ENCODE assay signal across 1 cellular context in the genomic region with DNA sequence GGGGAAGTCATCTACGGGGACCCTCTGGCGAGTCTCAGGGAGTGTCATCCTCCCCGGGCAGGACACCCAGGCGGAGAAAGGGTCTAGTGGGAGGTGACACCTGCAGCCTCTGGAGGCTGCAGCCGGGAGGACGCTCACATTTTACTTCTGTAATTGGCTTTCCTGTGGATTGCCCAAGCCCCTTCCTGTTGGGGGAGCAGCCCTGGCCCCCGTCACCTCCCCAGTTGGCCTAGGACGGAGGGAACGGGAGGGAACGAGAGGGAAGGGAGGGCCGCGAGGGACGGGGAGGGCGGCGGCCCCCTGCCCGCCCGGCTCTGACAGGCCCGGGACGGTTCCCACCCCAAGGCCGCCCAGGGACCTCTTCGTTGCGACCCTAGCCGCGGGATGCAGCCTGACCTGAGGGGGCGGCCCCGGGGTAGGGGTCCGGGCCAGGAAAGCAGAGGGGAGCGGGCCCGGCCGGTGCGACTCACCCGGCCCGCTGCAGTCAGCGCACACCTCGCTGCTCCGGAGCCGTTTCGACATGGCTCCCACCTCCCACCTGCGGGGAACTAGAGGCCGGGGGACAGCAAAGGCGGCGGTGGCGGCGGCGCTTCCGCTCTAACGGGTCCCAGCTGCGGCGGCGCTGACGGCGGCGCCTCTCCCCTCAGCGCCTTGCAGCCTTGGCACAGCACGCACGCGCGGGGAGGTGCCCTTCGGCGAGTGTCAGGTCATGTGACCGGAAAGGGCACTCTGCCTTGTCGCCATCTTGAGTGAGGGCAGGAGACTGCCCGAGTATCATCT.
TF ChIP-seq lines count a peak whose summit lies in the region.

GIT2 (minus strand) TSS at position 666 of the 780 bp plus-strand sequence; CDS start at position 522, 144 bp downstream.

TF ChIP-seq in HepG2, 621 proteins besides CTCF, POLR2A, EP300 and RAD21 (continued from another document and continues in another):
- TF ChIP-seq TFDP2 (CRISPR knock-in tag; IDR thresholded peaks at IDR 0.05) (no peak), GRHL1 (CRISPR knock-in tag; conservative IDR thresholded peaks at IDR 0.05) (no peak), TMF1 (CRISPR knock-in tag; IDR thresholded peaks at IDR 0.05; ENCODE audit: low read depth) (peak; percentile 66; the same call in 1 of the 2 replicates), ARNT (IDR thresholded peaks at IDR 0.05) (no peak), RAD51 (IDR thresholded peaks at IDR 0.05; ENCODE audit: borderline replicate concordance) (peak; percentile 90; the same call in 1 of the 2 replicates), NCOA5 (CRISPR knock-in tag; IDR thresholded peaks at IDR 0.05) (0 out of 2 replicates have a peak, but pooled peaks have one; percentile 7), ZSCAN29 (CRISPR knock-in tag; conservative IDR thresholded peaks at IDR 0.05) (peak; percentile 53; the same call in 1 of the 2 replicates), KAT2B (IDR thresholded peaks at IDR 0.05; ENCODE audit: borderline replicate concordance, low read depth, low read length) (no peak), ZNF816 (CRISPR knock-in tag; IDR thresholded peaks at IDR 0.05; ENCODE audit: borderline replicate concordance) (no peak), ZNF350 (CRISPR knock-in tag; IDR thresholded peaks at IDR 0.05; ENCODE audit: borderline replicate concordance, low read depth) (peak; percentile 64; the same call in 1 of the 2 replicates), MTF2 (CRISPR knock-in tag; IDR thresholded peaks at IDR 0.05; ENCODE audit: borderline replicate concordance) (no peak; the same call in 1 of the 2 replicates), ZSCAN20 (CRISPR knock-in tag; IDR thresholded peaks at IDR 0.05; ENCODE audit: borderline replicate concordance) (no peak), RNF219 (CRISPR knock-in tag; IDR thresholded peaks at IDR 0.05) (no peak), ZNF629 (CRISPR knock-in tag; conservative IDR thresholded peaks at IDR 0.05) (no peak), SALL2 (CRISPR knock-in tag; IDR thresholded peaks at IDR 0.05) (no peak), ZNF7 (CRISPR knock-in tag; IDR thresholded peaks at IDR 0.05) (no peak), ZNF326 (CRISPR knock-in tag; IDR thresholded peaks at IDR 0.05; ENCODE audit: borderline replicate concordance) (no peak), ARID2 (CRISPR knock-in tag; IDR thresholded peaks at IDR 0.05; ENCODE audit: borderline replicate concordance) (no peak), NKX3-1 (CRISPR knock-in tag; IDR thresholded peaks at IDR 0.05) (no peak), DR1 (CRISPR knock-in tag; IDR thresholded peaks at IDR 0.05) (0 out of 2 replicates have a peak, but pooled peaks have one; percentile 26), GATA4 (IDR thresholded peaks at IDR 0.05; ENCODE audit: borderline replicate concordance, low read depth) (no peak), ZBTB21 (CRISPR knock-in tag; IDR thresholded peaks at IDR 0.05) (no peak), SP4 (CRISPR knock-in tag; IDR thresholded peaks at IDR 0.05) (peak; percentile 49), ZIK1 (CRISPR knock-in tag; IDR thresholded peaks at IDR 0.05; ENCODE audit: borderline replicate concordance, low read depth) (peak; percentile 61; the same call in 1 of the 2 replicates), ZNF768 (CRISPR knock-in tag; IDR thresholded peaks at IDR 0.05) (peak; percentile 52; the same call in 1 of the 2 replicates), ZNF430 (CRISPR knock-in tag; IDR thresholded peaks at IDR 0.05) (peak; percentile 83), NFE2L1 (CRISPR knock-in tag; IDR thresholded peaks at IDR 0.05; ENCODE audit: borderline replicate concordance) (no peak), ZNF512B (CRISPR knock-in tag; IDR thresholded peaks at IDR 0.05; ENCODE audit: borderline replicate concordance) (no peak), U2AF1 (optimal IDR thresholded peaks at IDR 0.05; ENCODE audit: low read depth, low read length) (no peak), ZNF580 (CRISPR knock-in tag; IDR thresholded peaks at IDR 0.05; ENCODE audit: borderline replicate concordance, low read depth) (no peak), ZBTB4 (CRISPR knock-in tag; IDR thresholded peaks at IDR 0.05; ENCODE audit: borderline replicate concordance) (no peak), ONECUT2 (CRISPR knock-in tag; IDR thresholded peaks at IDR 0.05) (no peak), ZNF75D (CRISPR knock-in tag; IDR thresholded peaks at IDR 0.05; ENCODE audit: borderline replicate concordance) (no peak)
- TF ChIP-seq, protein P1, sequence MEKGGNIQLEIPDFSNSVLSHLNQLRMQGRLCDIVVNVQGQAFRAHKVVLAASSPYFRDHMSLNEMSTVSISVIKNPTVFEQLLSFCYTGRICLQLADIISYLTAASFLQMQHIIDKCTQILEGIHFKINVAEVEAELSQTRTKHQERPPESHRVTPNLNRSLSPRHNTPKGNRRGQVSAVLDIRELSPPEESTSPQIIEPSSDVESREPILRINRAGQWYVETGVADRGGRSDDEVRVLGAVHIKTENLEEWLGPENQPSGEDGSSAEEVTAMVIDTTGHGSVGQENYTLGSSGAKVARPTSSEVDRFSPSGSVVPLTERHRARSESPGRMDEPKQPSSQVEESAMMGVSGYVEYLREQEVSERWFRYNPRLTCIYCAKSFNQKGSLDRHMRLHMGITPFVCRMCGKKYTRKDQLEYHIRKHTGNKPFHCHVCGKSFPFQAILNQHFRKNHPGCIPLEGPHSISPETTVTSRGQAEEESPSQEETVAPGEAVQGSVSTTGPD (CRISPR knock-in tag; IDR thresholded peaks at IDR 0.05): no peak
- TF ChIP-seq, protein P2, sequence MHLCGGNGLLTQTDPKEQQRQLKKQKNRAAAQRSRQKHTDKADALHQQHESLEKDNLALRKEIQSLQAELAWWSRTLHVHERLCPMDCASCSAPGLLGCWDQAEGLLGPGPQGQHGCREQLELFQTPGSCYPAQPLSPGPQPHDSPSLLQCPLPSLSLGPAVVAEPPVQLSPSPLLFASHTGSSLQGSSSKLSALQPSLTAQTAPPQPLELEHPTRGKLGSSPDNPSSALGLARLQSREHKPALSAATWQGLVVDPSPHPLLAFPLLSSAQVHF (CRISPR knock-in tag; IDR thresholded peaks at IDR 0.05): 0 out of 2 replicates have a peak, but pooled peaks have one; percentile 70
- TF ChIP-seq, protein P3, sequence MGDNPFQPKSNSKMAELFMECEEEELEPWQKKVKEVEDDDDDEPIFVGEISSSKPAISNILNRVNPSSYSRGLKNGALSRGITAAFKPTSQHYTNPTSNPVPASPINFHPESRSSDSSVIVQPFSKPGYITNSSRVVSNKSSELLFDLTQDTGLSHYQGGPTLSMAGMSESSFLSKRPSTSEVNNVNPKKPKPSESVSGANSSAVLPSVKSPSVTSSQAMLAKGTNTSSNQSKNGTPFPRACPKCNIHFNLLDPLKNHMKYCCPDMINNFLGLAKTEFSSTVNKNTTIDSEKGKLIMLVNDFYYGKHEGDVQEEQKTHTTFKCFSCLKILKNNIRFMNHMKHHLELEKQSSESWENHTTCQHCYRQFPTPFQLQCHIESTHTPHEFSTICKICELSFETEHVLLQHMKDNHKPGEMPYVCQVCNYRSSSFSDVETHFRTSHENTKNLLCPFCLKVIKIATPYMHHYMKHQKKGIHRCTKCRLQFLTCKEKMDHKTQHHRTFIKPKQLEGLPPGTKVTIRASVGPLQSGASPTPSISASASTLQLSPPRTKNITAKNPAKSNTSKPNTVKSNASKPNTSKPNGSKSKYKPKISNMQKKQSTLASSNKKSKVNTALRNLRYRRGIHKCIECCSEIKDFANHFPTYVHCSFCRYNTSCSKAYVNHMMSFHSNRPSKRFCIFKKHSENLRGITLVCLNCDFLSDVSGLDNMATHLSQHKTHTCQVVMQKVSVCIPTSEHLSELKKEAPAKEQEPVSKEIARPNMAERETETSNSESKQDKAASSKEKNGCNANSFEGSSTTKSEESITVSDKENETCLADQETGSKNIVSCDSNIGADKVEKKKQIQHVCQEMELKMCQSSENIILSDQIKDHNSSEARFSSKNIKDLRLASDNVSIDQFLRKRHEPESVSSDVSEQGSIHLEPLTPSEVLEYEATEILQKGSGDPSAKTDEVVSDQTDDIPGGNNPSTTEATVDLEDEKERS (CRISPR knock-in tag; IDR thresholded peaks at IDR 0.05): no peak
- TF ChIP-seq, protein P4, sequence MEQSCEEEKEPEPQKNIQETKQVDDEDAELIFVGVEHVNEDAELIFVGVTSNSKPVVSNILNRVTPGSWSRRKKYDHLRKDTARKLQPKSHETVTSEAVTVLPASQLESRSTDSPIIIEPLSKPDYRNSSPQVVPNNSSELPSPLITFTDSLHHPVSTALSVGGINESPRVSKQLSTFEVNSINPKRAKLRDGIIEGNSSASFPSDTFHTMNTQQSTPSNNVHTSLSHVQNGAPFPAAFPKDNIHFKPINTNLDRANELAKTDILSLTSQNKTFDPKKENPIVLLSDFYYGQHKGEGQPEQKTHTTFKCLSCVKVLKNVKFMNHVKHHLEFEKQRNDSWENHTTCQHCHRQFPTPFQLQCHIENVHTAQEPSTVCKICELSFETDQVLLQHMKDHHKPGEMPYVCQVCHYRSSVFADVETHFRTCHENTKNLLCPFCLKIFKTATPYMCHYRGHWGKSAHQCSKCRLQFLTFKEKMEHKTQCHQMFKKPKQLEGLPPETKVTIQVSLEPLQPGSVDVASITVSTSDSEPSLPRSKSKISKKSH (CRISPR knock-in tag; IDR thresholded peaks at IDR 0.05; ENCODE audit: borderline replicate concordance): peak; percentile 44; the same call in 1 of the 2 replicates
